ENCODE assay signal across 10 cellular contexts in genomic region chr2:105904938-105905337, GRCh38.
DNase-seq lines count a peak whose midpoint lies in the region; ATAC-seq and TF ChIP-seq lines count a peak whose summit lies in the region.
"Had no signal": no experiment of that assay in that cellular context is flagged by ENCODE, and none has a peak within 500 bp of the region (broad histone marks: within the 10 kb centered on the region; RNA-seq: fewer than 3 reads in every experiment).

No MANE protein-coding gene starts in this region.

- no peaks in the 10 kb centered on the region for H3K36me3 ChIP-seq in Caco-2 (ENCODE audit: control insufficient read depth, insufficient read depth, low read length)

- no peaks in the 10 kb centered on the region for H3K4me1 ChIP-seq in Caco-2

- no peak for TF ChIP-seq CTCF in Caco-2 (IDR thresholded peaks at IDR 0.05; ENCODE audit: insufficient read depth in 1 of 2, low read depth in 1 of 2, low read length in 1 of 2, severe bottlenecking in 1 of 2, unreplicated experiment in 1 of 2)

- DNase-seq in Caco-2 (no peak), NCI-H2171 (lab: John Stamatoyannopoulos, UW) (no peak), GOT3 (lab: John Stamatoyannopoulos, UW) (no peak), NCI-H128 (lab: John Stamatoyannopoulos, UW; ENCODE audit: unreplicated experiment) (no peak)
- DNase-seq: CD4-positive, alpha-beta memory T cell; NCI-H345 had no signal

- no peaks in the 10 kb centered on the region for H3K27me3 ChIP-seq in Caco-2 (replicated peaks; ENCODE audit: control insufficient read depth, insufficient read depth, low read length)

- no TSS peak for BruUV-seq in Caco-2 (replicated peaks; lab: Mats Ljungman, UMichigan)

- H3K4me1 Mint-ChIP-seq in Caco-2 (ENCODE audit: low read depth, unreplicated experiment) = no peaks in the 10 kb centered on the region

- no peak overlapping the region for H3K4me3 ChIP-seq in Caco-2 (ENCODE audit: low read depth, low read length)

- peaks cover 4% of the 10 kb centered on the region; the same call in 1 of the 2 replicates for H3K9me3 ChIP-seq in Caco-2

- POLR2A ChIA-PET in Caco-2 (lab: Charles Lee) = no interaction called here

- H3K36me3 Mint-ChIP-seq in Caco-2 (ENCODE audit: insufficient read depth, unreplicated experiment) = no peaks in the 10 kb centered on the region

- intact Hi-C loops in Caco-2 (cut with micrococcal nuclease; ENCODE audit: unreplicated experiment) = no loop called here

- H3K4me3 Mint-ChIP-seq in Caco-2 (ENCODE audit: unreplicated experiment) = no peak overlapping the region

- H3K27me3 Mint-ChIP-seq in Caco-2 (ENCODE audit: insufficient read depth, unreplicated experiment) = no peaks in the 10 kb centered on the region
- H3K27me3 Mint-ChIP-seq: CD4-positive, alpha-beta memory T cell had no signal

- no peaks in the 10 kb centered on the region for H3K9me3 Mint-ChIP-seq in Caco-2 (ENCODE audit: unreplicated experiment)

- no peak for TF ChIP-seq POLR2A in GM18505 (IDR thresholded peaks at IDR 0.05; ENCODE audit: borderline replicate concordance, extremely low read depth, insufficient read depth, insufficient read length)

- CTCF ChIA-PET in Caco-2 (lab: Charles Lee) = interaction anchor here (0.6 kb wide), 1 partner anchor 86 kb away, joined by 3 read pairs; no protein-coding TSS in a partner anchor

- no peak overlapping the region for H3K27ac Mint-ChIP-seq in Caco-2 (ENCODE audit: unreplicated experiment)

- ATAC-seq in GM18505 (IDR thresholded peaks at IDR 0.05; ENCODE audit: unreplicated experiment) = peak; percentile 96
- peak; percentile 77 for ATAC-seq in GM19397 (IDR thresholded peaks at IDR 0.05; ENCODE audit: unreplicated experiment)
- ATAC-seq in HG02852 (IDR thresholded peaks at IDR 0.05; ENCODE audit: unreplicated experiment) = peak; percentile 87
- ATAC-seq in HG03565 (IDR thresholded peaks at IDR 0.05; ENCODE audit: unreplicated experiment) = peak; percentile 95
